In the genomic region with DNA sequence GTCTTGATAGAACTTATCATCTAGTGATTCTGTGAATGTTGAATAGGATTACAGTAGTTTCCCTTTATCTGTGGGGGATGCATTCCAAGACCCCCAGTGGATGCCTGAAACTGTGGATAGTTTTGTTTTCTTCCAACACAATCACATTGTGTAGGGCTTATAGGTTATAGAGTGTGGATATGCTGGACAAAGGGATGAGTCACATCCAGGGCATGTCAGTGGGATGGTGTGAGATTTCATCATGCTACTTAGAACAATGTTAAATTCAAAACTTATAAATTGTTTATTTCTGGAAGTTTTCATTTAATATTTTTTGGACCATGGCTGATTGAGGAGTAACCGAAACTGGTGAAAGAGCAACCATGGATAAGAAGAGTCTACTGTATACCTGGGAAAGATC, we compare ENCODE assay signal across 21 cellular contexts.
DNase-seq lines count a peak whose midpoint lies in the region; ATAC-seq and TF ChIP-seq lines count a peak whose summit lies in the region.
"Had no signal": no experiment of that assay in that cellular context is flagged by ENCODE, and none has a peak within 500 bp of the region (broad histone marks: within the 10 kb centered on the region; RNA-seq: fewer than 3 reads in every experiment).

No MANE protein-coding gene starts in this region.

- H3K4me3 ChIP-seq in HCT116 (replicated peaks in 1 of 2; ENCODE audit: low read depth in 1 of 2, low read length in 2 of 2), result no peak overlapping the region
- no peak overlapping the region for H3K4me3 ChIP-seq in fibroblast of pulmonary artery (replicated peaks; ENCODE audit: low read depth, low read length)
- no peak overlapping the region for H3K4me3 ChIP-seq in smooth muscle cell
- H3K4me3 ChIP-seq: esophagus muscularis mucosa, upper lobe of left lung had no signal

- H3K4me3 Mint-ChIP-seq in activated naive CD8-positive, alpha-beta T cell treated with anti-CD3 and anti-CD28 coated beads, Interleukin-2, amount 50 U/mL, for 24 hours, result no peak overlapping the region
- H3K4me3 Mint-ChIP-seq: activated naive CD4-positive, alpha-beta T cell treated with anti-CD3 and anti-CD28 coated beads, Interleukin-2, amount 10 ng/mL, durations not matched to agents 7 days and 5 days; CD8-positive, alpha-beta memory T cell; memory B cell; neural crest cell; stimulated activated memory B cell treated with anti-CD40 and anti-IgM and Interleukin-4, amounts not matched to agents 10 μg/mL and 1 μg/mL and 100 μg/mL, for 72 hours had no signal

- no peaks in the 10 kb centered on the region for H3K27me3 Mint-ChIP-seq in activated naive CD8-positive, alpha-beta T cell treated with anti-CD3 and anti-CD28 coated beads, Interleukin-2, amount 50 U/mL, for 24 hours
- H3K27me3 Mint-ChIP-seq: activated naive CD4-positive, alpha-beta T cell treated with anti-CD3 and anti-CD28 coated beads, Interleukin-2, amount 10 ng/mL, durations not matched to agents 7 days and 5 days; CD8-positive, alpha-beta memory T cell; memory B cell; stimulated activated memory B cell treated with anti-CD40 and anti-IgM and Interleukin-4, amounts not matched to agents 10 μg/mL and 1 μg/mL and 100 μg/mL, for 72 hours had no signal

- H3K4me2 ChIP-seq in HCT116 (ENCODE audit: low read length), result peak overlapping the region; percentile 4; the same call in 1 of the 2 replicates
- no peak overlapping the region for H3K4me2 ChIP-seq in smooth muscle cell

- H3K36me3 Mint-ChIP-seq in activated naive CD8-positive, alpha-beta T cell treated with anti-CD3 and anti-CD28 coated beads, Interleukin-2, amount 50 U/mL, for 24 hours (ENCODE audit: low read depth), result no peaks in the 10 kb centered on the region
- H3K36me3 Mint-ChIP-seq: activated naive CD4-positive, alpha-beta T cell treated with anti-CD3 and anti-CD28 coated beads, Interleukin-2, amount 10 ng/mL, durations not matched to agents 7 days and 5 days; CD8-positive, alpha-beta memory T cell; memory B cell; stimulated activated memory B cell treated with anti-CD40 and anti-IgM and Interleukin-4, amounts not matched to agents 10 μg/mL and 1 μg/mL and 100 μg/mL, for 72 hours had no signal

- no peaks in the 10 kb centered on the region for H3K9me2 ChIP-seq in HCT116 (ENCODE audit: insufficient read depth)

- no peak overlapping the region for H3K27ac ChIP-seq in HCT116 (ENCODE audit: low read depth, low read length)
- H3K27ac ChIP-seq in smooth muscle cell (ENCODE audit: low read depth), result no peak overlapping the region
- H3K27ac ChIP-seq: esophagus muscularis mucosa, upper lobe of left lung, WERI-Rb-1 had no signal

- H3K27me3 ChIP-seq in HCT116 (ENCODE audit: insufficient read depth, low read length), result no peaks in the 10 kb centered on the region
- no peaks in the 10 kb centered on the region for H3K27me3 ChIP-seq in smooth muscle cell (ENCODE audit: low read depth)
- H3K27me3 ChIP-seq: esophagus muscularis mucosa, upper lobe of left lung had no signal

- peak; percentile 59; the same call in 1 of the 2 replicates for ATAC-seq in HCT116
- ATAC-seq in GM21515 (IDR thresholded peaks at IDR 0.05; ENCODE audit: unreplicated experiment), result no peak
- no peak for ATAC-seq in activated naive CD8-positive, alpha-beta T cell treated with anti-CD3 and anti-CD28 coated beads, Interleukin-2, amount 50 U/mL, for 24 hours
- ATAC-seq: right cardiac atrium; stimulated activated memory B cell treated with anti-CD40 and anti-IgM and Interleukin-4, amounts not matched to agents 10 μg/mL and 1 μg/mL and 100 μg/mL, for 72 hours had no signal

- no TSS peak for BruUV-seq in HCT116 (replicated peaks; lab: Mats Ljungman, UMichigan)

- RAD21 ChIA-PET in HCT116 (lab: Charles Lee; ENCODE audit: low non-redundant PET in 1 of 2, low total read pairs in 2 of 2, uncharacterized antibody in 2 of 2, unreplicated experiment in 2 of 2), result no interaction called here

- 93% methylated on average over 1 of the region's 1 CpG for WGBS in smooth muscle cell (ENCODE audit: low lambda C conversion rate)

- no peak for TF ChIP-seq RAD21 in HCT116 (IDR thresholded peaks at IDR 0.05; ENCODE audit: low read depth)

- H4K20me1 ChIP-seq in HCT116 (ENCODE audit: insufficient read depth) (no peaks in the 10 kb centered on the region), smooth muscle cell (ENCODE audit: low read depth) (no peaks in the 10 kb centered on the region)

- H3K4me1 ChIP-seq in HCT116 (ENCODE audit: control insufficient read depth in 1 of 2, insufficient read depth in 2 of 2, low read length in 2 of 2) (peaks cover 0 to 6% of the 10 kb centered on the region in 2 experiments; a peak in 1 of 4 replicates), smooth muscle cell (ENCODE audit: low read depth) (peaks cover 7% of the 10 kb centered on the region)
- H3K4me1 ChIP-seq: esophagus muscularis mucosa, upper lobe of left lung had no signal

- peak overlapping the region; percentile 19 for H2AFZ ChIP-seq in HCT116 (ENCODE audit: low read depth, low read length, poor library complexity, severe bottlenecking)
- H2AFZ ChIP-seq in smooth muscle cell (ENCODE audit: low read depth), result peak overlapping the region; percentile 38

- TF ChIP-seq POLR2A in HCT116 (IDR thresholded peaks at IDR 0.05; ENCODE audit: borderline replicate concordance, extremely low read depth, insufficient read depth, insufficient read length), result no peak

- no peaks in the 10 kb centered on the region for H3K9me3 Mint-ChIP-seq in activated naive CD8-positive, alpha-beta T cell treated with anti-CD3 and anti-CD28 coated beads, Interleukin-2, amount 50 U/mL, for 24 hours
- H3K9me3 Mint-ChIP-seq: memory B cell; stimulated activated memory B cell treated with anti-CD40 and anti-IgM and Interleukin-4, amounts not matched to agents 10 μg/mL and 1 μg/mL and 100 μg/mL, for 72 hours had no signal

- no peak overlapping the region for H3K27ac Mint-ChIP-seq in activated naive CD8-positive, alpha-beta T cell treated with anti-CD3 and anti-CD28 coated beads, Interleukin-2, amount 50 U/mL, for 24 hours
- H3K27ac Mint-ChIP-seq: activated naive CD4-positive, alpha-beta T cell treated with anti-CD3 and anti-CD28 coated beads, Interleukin-2, amount 10 ng/mL, durations not matched to agents 7 days and 5 days; CD8-positive, alpha-beta memory T cell; memory B cell; stimulated activated memory B cell treated with anti-CD40 and anti-IgM and Interleukin-4, amounts not matched to agents 10 μg/mL and 1 μg/mL and 100 μg/mL, for 72 hours had no signal

- H3K79me2 ChIP-seq in HCT116 (ENCODE audit: insufficient read depth, low read length), result no peaks in the 10 kb centered on the region
- no peaks in the 10 kb centered on the region for H3K79me2 ChIP-seq in smooth muscle cell (ENCODE audit: low read depth)

- DNase-seq in HCT116 (ENCODE audit: low read depth, low spot score) (peak; percentile 36), amniotic epithelial cell (ENCODE audit: low read depth) (peak; percentile 71), fibroblast of pulmonary artery (ENCODE audit: low read depth) (peak; percentile 84), smooth muscle cell (lab: John Stamatoyannopoulos, UW; ENCODE audit: unreplicated experiment) (no peak), NCI-H748 treated with DMSO at 0.1 percent for 48 hours (lab: John Stamatoyannopoulos, UW) (no peak)
- DNase-seq in activated naive CD4-positive, alpha-beta T cell treated with Interleukin-2 at 50 U/mL for 16 hours, result no peak
- DNase-seq in activated naive CD8-positive, alpha-beta T cell treated with anti-CD3 and anti-CD28 coated beads, Interleukin-2, amount 50 U/mL, for 24 hours, result no peak
- DNase-seq: activated CD8-positive, alpha-beta memory T cell treated with anti-CD3 and anti-CD28 coated beads for 24 hours; activated naive CD4-positive, alpha-beta T cell treated with anti-CD3 and anti-CD28 coated beads, Interleukin-2, amount 10 ng/mL, durations not matched to agents 7 days and 5 days; CD8-positive, alpha-beta memory T cell; KG1; NCI-H1436; right cardiac atrium; SW 1271; upper lobe of left lung; WERI-Rb-1 had no signal

- no peaks in the 10 kb centered on the region for H3K9me3 ChIP-seq in HCT116 (ENCODE audit: control insufficient read depth in 1 of 2, insufficient read depth in 1 of 2, low read depth in 1 of 2, low read length in 2 of 2)
- no peaks in the 10 kb centered on the region for H3K9me3 ChIP-seq in smooth muscle cell (replicated peaks; ENCODE audit: low read depth)
- H3K9me3 ChIP-seq: esophagus muscularis mucosa, upper lobe of left lung had no signal

- H3F3A ChIP-seq in smooth muscle cell (ENCODE audit: low read depth), result no peaks in the 10 kb centered on the region

- intact Hi-C loops in HCT116 (cut with micrococcal nuclease), result no loop called here

- POLR2A ChIA-PET in HCT116 (lab: Charles Lee), result no interaction called here

- H3K36me3 ChIP-seq in HCT116 (ENCODE audit: control insufficient read depth in 1 of 2, insufficient read depth in 2 of 2, low read length in 2 of 2), result no peaks in the 10 kb centered on the region
- H3K36me3 ChIP-seq in smooth muscle cell (ENCODE audit: low read depth), result no peaks in the 10 kb centered on the region
- H3K36me3 ChIP-seq: esophagus muscularis mucosa, upper lobe of left lung, WERI-Rb-1 had no signal

- no peak overlapping the region for H3K9ac ChIP-seq in HCT116 (ENCODE audit: low read length)
- no peak overlapping the region for H3K9ac ChIP-seq in smooth muscle cell (ENCODE audit: low read depth)

- CTCF ChIA-PET in HCT116 (lab: Charles Lee), result no interaction called here

- no peaks in the 10 kb centered on the region for H3K4me1 Mint-ChIP-seq in activated naive CD8-positive, alpha-beta T cell treated with anti-CD3 and anti-CD28 coated beads, Interleukin-2, amount 50 U/mL, for 24 hours
- H3K4me1 Mint-ChIP-seq: activated naive CD4-positive, alpha-beta T cell treated with anti-CD3 and anti-CD28 coated beads, Interleukin-2, amount 10 ng/mL, durations not matched to agents 7 days and 5 days; CD8-positive, alpha-beta memory T cell; memory B cell; neural crest cell; stimulated activated memory B cell treated with anti-CD40 and anti-IgM and Interleukin-4, amounts not matched to agents 10 μg/mL and 1 μg/mL and 100 μg/mL, for 72 hours had no signal

- TF ChIP-seq CTCF in HCT116 (IDR thresholded peaks at IDR 0.05 in 2 of 3, conservative IDR thresholded peaks at IDR 0.05 in 1 of 3; ENCODE audit: borderline replicate concordance in 1 of 3, insufficient read depth in 1 of 3, low read depth in 2 of 3, low read length in 2 of 3), result no peak
- TF ChIP-seq CTCF in fibroblast of pulmonary artery (IDR thresholded peaks at IDR 0.05; ENCODE audit: low read length, missing control alignments), result no peak
- TF ChIP-seq CTCF in smooth muscle cell (IDR thresholded peaks at IDR 0.05; ENCODE audit: borderline replicate concordance, insufficient read depth, poor library complexity, severe bottlenecking), result no peak

TF ChIP-seq in HCT116, 20 proteins besides CTCF, POLR2A, EP300 and RAD21 (continues in another document):
- TF ChIP-seq ZFX (IDR thresholded peaks at IDR 0.05) (no peak), SP1 (IDR thresholded peaks at IDR 0.05; ENCODE audit: low read depth) (peak; percentile 23; the same call in 1 of the 2 replicates), TCF7L2 (IDR thresholded peaks at IDR 0.05; ENCODE audit: borderline replicate concordance, extremely low read depth, insufficient read depth, insufficient read length) (no peak), FOSL1 (IDR thresholded peaks at IDR 0.05; ENCODE audit: low read depth) (peak; percentile 66)

Comparison
In these comparisons a context has a peak if more than half of its experiments do, and no peak if none do; other contexts are left out.
1. DNase-seq: peak in HCT116 (single experiment), amniotic epithelial cell (single experiment) and fibroblast of pulmonary artery (single experiment); none in smooth muscle cell (single experiment), NCI-H748 treated with DMSO at 0.1 percent for 48 hours (single experiment), activated naive CD4-positive, alpha-beta T cell treated with Interleukin-2 at 50 U/mL for 16 hours (single experiment) and activated naive CD8-positive, alpha-beta T cell treated with anti-CD3 and anti-CD28 coated beads, Interleukin-2, amount 50 U/mL, for 24 hours (single experiment).